ENCODE assay signal across 18 cellular contexts in the genomic region with DNA sequence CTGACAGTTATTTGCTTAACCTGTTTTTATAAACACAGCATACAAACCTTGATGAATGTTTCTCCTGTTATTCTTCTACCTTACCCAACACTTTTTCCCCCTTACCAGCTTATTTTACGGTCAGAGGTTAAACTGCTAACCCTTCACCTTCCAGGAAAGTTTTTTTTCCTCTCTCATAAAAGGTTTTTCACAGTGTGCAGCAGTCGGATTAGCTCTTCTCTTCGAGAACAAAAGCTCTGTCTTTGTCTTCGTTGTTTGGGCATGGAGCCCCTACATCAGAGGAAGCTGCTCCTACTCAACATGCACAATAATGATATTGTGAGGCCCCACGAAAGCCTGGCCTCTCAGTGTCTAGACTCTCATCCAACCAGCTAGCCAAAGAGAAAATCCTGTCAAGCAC. TPM values are rescaled to one million over a fixed set of nuclear protein-coding genes. Genes with fewer than 3 reads are reported as not detected.
A peak's percentile ranks its signal among the peaks of the same experiment; 100 is the strongest.
DNase-seq lines count a peak whose midpoint lies in the region; ATAC-seq and TF ChIP-seq lines count a peak whose summit lies in the region.
"Had no signal": no experiment of that assay in that cellular context is flagged by ENCODE, and none has a peak within 500 bp of the region (broad histone marks: within the 10 kb centered on the region; RNA-seq: fewer than 3 reads in every experiment).

No MANE protein-coding gene starts in this region.

- H3K4ac ChIP-seq in IMR-90 (ENCODE audit: low read depth, low read length) (no peak overlapping the region), neuronal stem cell (ENCODE audit: low read length) (no peak overlapping the region)

- no peak overlapping the region for H2AK9ac ChIP-seq in IMR-90 (replicated peaks; ENCODE audit: low read depth, low read length, poor library complexity)

- no peak overlapping the region for H3K4me2 ChIP-seq in IMR-90 (ENCODE audit: low read depth, low read length)
- H3K4me2 ChIP-seq in neuronal stem cell (ENCODE audit: insufficient read depth, low read length, poor library complexity, severe bottlenecking): no peak overlapping the region

- TF ChIP-seq POLR2A in IMR-90 (IDR thresholded peaks at IDR 0.05; ENCODE audit: low read depth, low read length) (no peak), vagina (IDR thresholded peaks at IDR 0.05) (no peak)

- H3K4me1 ChIP-seq in IMR-90 (ENCODE audit: control insufficient read depth, insufficient read depth, low read length) (0 out of 2 replicates have a peak, but pooled peaks cover 2% of the 10 kb centered on the region), neuronal stem cell (ENCODE audit: control insufficient read depth in 2 of 2, insufficient read depth in 1 of 2, low read depth in 1 of 2, low read length in 2 of 2) (peaks cover 7 to 8% of the 10 kb centered on the region in 2 donors), vagina (no peaks in the 10 kb centered on the region)
- H3K4me1 ChIP-seq: Caco-2, Peyer's patch had no signal

- no peaks in the 10 kb centered on the region for H3K27me3 ChIP-seq in IMR-90 (ENCODE audit: control insufficient read depth, insufficient read depth, low read length)
- H3K27me3 ChIP-seq in neuronal stem cell (ENCODE audit: control insufficient read depth in 3 of 3, insufficient read depth in 3 of 3, low read depth in 1 of 3, low read length in 3 of 3): peaks cover 0 to 49% (median 0%) of the 10 kb centered on the region in 3 experiments
- H3K27me3 ChIP-seq in vagina: no peaks in the 10 kb centered on the region
- H3K27me3 ChIP-seq: Peyer's patch had no signal

- CTCF ChIA-PET in IMR-90 (lab: Yijun Ruan, JAX): interaction anchor here (0.6 kb wide), 1 partner anchor 47 kb away, joined by 3 read pairs; no protein-coding TSS in a partner anchor
- CTCF ChIA-PET in activated CD8-positive, alpha-beta T cell treated with anti-CD3 and anti-CD28 coated beads for 36 hours (lab: Charles Lee): no interaction called here

- H2AFZ ChIP-seq in IMR-90 (replicated peaks; ENCODE audit: low read length, poor library complexity): no peak overlapping the region
- no peak overlapping the region for H2AFZ ChIP-seq in neuronal stem cell (ENCODE audit: low read length)

- no peak overlapping the region for H2BK120ac ChIP-seq in IMR-90 (ENCODE audit: low read depth, low read length)
- no peak overlapping the region for H2BK120ac ChIP-seq in neuronal stem cell (ENCODE audit: low read depth, low read length)

- H4K8ac ChIP-seq in IMR-90 (ENCODE audit: low read depth in 2 of 2, low read length in 2 of 2) (no peak overlapping the region), neuronal stem cell (ENCODE audit: low read depth, low read length) (no peak overlapping the region)

- H2BK20ac ChIP-seq in IMR-90 (ENCODE audit: low read depth, low read length): no peak overlapping the region

- H3K18ac ChIP-seq in IMR-90 (ENCODE audit: low read depth, low read length) (no peak overlapping the region), neuronal stem cell (ENCODE audit: low read length) (no peak overlapping the region)

- H3K9me3 Mint-ChIP-seq in glutamatergic neuron (ENCODE audit: unreplicated experiment): peaks cover 2% of the 10 kb centered on the region
- H3K9me3 Mint-ChIP-seq in activated CD8-positive, alpha-beta T cell treated with anti-CD3 and anti-CD28 coated beads for 36 hours: peaks cover 9% of the 10 kb centered on the region

- H3K27me3 Mint-ChIP-seq in glutamatergic neuron (ENCODE audit: unreplicated experiment): no peaks in the 10 kb centered on the region
- no peaks in the 10 kb centered on the region for H3K27me3 Mint-ChIP-seq in activated CD8-positive, alpha-beta T cell treated with anti-CD3 and anti-CD28 coated beads for 36 hours

- H2BK5ac ChIP-seq in IMR-90 (ENCODE audit: low read depth, low read length, poor library complexity, severe bottlenecking) (no peak overlapping the region), neuronal stem cell (ENCODE audit: low read length) (no peak overlapping the region)

- H3K79me1 ChIP-seq in IMR-90 (ENCODE audit: low read depth in 1 of 2, low read length in 2 of 2) (peaks cover 18 to 46% of the 10 kb centered on the region in 2 experiments), neuronal stem cell (ENCODE audit: low read depth, low read length) (no peaks in the 10 kb centered on the region)

- no peak overlapping the region for H3K56ac ChIP-seq in IMR-90 (ENCODE audit: extremely low read depth, insufficient read depth, low read length)

- H2AK5ac ChIP-seq in IMR-90 (ENCODE audit: low read depth, low read length) (no peak overlapping the region), neuronal stem cell (ENCODE audit: low read depth, low read length) (no peak overlapping the region)

- H2BK12ac ChIP-seq in neuronal stem cell (ENCODE audit: low read length): no peak overlapping the region

- no peak for TF ChIP-seq RAD21 in IMR-90 (IDR thresholded peaks at IDR 0.05; ENCODE audit: low read length)

- WGBS in IMR-90 (ENCODE audit: extremely low coverage in 2 of 2, insufficient read length in 1 of 2), 2 experiments: 83% methylated on average over 1 of the region's 5 CpGs; no CpG with 5 or more reads in 1 of the 2 experiments
- WGBS in neuronal stem cell (ENCODE audit: extremely low coverage in 2 of 2, insufficient read length in 2 of 2, insufficient replicate concordance in 1 of 2), 2 donors: no CpG with 5 or more reads among the region's 5 CpGs

- H4K20me1 ChIP-seq in IMR-90 (ENCODE audit: insufficient read depth, low read length): no peaks in the 10 kb centered on the region; the same call in 1 of the 2 replicates

- no peaks in the 10 kb centered on the region for H3K36me3 Mint-ChIP-seq in glutamatergic neuron (ENCODE audit: unreplicated experiment)
- H3K36me3 Mint-ChIP-seq in activated CD8-positive, alpha-beta T cell treated with anti-CD3 and anti-CD28 coated beads for 36 hours (ENCODE audit: low read depth): peaks cover 14% of the 10 kb centered on the region

- H3K4me1 Mint-ChIP-seq in glutamatergic neuron (ENCODE audit: low read depth, unreplicated experiment): peaks cover 9% of the 10 kb centered on the region
- H3K4me1 Mint-ChIP-seq in activated CD8-positive, alpha-beta T cell treated with anti-CD3 and anti-CD28 coated beads for 36 hours (ENCODE audit: low read depth): peaks cover 14% of the 10 kb centered on the region

- no peak for DNase-seq in IMR-90
- DNase-seq in SK-MEL-5 (ENCODE audit: low read depth, low spot score): peak; percentile 70
- no peak for DNase-seq in glutamatergic neuron
- peak; percentile 92 for DNase-seq in neuronal stem cell (ENCODE audit: low spot score)
- DNase-seq in vagina (ENCODE audit: extremely low spot score in 2 of 2): no peak
- no peak for DNase-seq in activated CD8-positive, alpha-beta T cell treated with anti-CD3 and anti-CD28 coated beads for 36 hours
- DNase-seq: ACHN, AML-193, Caco-2, DMS153, NCI-H1105 treated with DMSO at 0.1 percent for 48 hours, NCI-H1694 treated with DMSO at 0.1 percent for 48 hours, NCI-H510A, Peyer's patch, Right ventricle myocardium superior had no signal

- no peak for ATAC-seq in IMR-90 (ENCODE audit: low read depth)
- ATAC-seq in HG03432 (IDR thresholded peaks at IDR 0.05; ENCODE audit: unreplicated experiment): no peak
- no peak for ATAC-seq in GM19395 (IDR thresholded peaks at IDR 0.05; ENCODE audit: unreplicated experiment)
- ATAC-seq in activated CD8-positive, alpha-beta T cell treated with anti-CD3 and anti-CD28 coated beads for 36 hours: no peak
- ATAC-seq: SK-N-SH treated with all-trans-retinoic acid at 6 μM for 48 hours had no signal

- POLR2A ChIA-PET in IMR-90 (lab: Charles Lee; ENCODE audit: unreplicated experiment): no interaction called here
- POLR2A ChIA-PET in activated CD8-positive, alpha-beta T cell treated with anti-CD3 and anti-CD28 coated beads for 36 hours (lab: Charles Lee): no interaction called here

- H3K9me3 ChIP-seq in IMR-90 (ENCODE audit: control insufficient read depth, insufficient read depth, low read length) (no peaks in the 10 kb centered on the region), neuronal stem cell (replicated peaks in 1 of 2; ENCODE audit: control insufficient read depth in 2 of 2, insufficient read depth in 1 of 2, low read depth in 1 of 2, low read length in 2 of 2) (peaks cover 0 to 2% of the 10 kb centered on the region in 2 donors), vagina (no peaks in the 10 kb centered on the region)
- H3K9me3 ChIP-seq: Caco-2, Peyer's patch had no signal

- intact Hi-C loops in IMR-90 (cut with micrococcal nuclease) (no loop called here), vagina (cut with DNase I) (no loop called here)
- intact Hi-C loops in activated CD8-positive, alpha-beta T cell treated with anti-CD3 and anti-CD28 coated beads for 36 hours (cut with micrococcal nuclease): no loop called here

- H3K4me3 ChIP-seq in IMR-90 (ENCODE audit: insufficient read depth, low read depth, low read length): no peak overlapping the region
- no peak overlapping the region for H3K4me3 ChIP-seq in neuronal stem cell (ENCODE audit: low read length in 2 of 2)
- no peak overlapping the region for H3K4me3 ChIP-seq in vagina
- H3K4me3 ChIP-seq: Peyer's patch had no signal

- H3K23ac ChIP-seq in IMR-90 (ENCODE audit: low read depth, low read length) (no peak overlapping the region), neuronal stem cell (ENCODE audit: low read depth, low read length, poor library complexity) (no peak overlapping the region)

- no peak overlapping the region for H3K4me3 Mint-ChIP-seq in glutamatergic neuron (ENCODE audit: unreplicated experiment)
- H3K4me3 Mint-ChIP-seq in activated CD8-positive, alpha-beta T cell treated with anti-CD3 and anti-CD28 coated beads for 36 hours: no peak overlapping the region

- no peak for TF ChIP-seq CTCF in IMR-90 (conservative IDR thresholded peaks at IDR 0.05; ENCODE audit: low read depth, low read length)
- TF ChIP-seq CTCF in glutamatergic neuron (IDR thresholded peaks at IDR 0.05; ENCODE audit: partially characterized antibody, unreplicated experiment): no peak
- TF ChIP-seq CTCF in vagina (IDR thresholded peaks at IDR 0.05): no peak
- no peak for TF ChIP-seq CTCF in activated CD8-positive, alpha-beta T cell treated with anti-CD3 and anti-CD28 coated beads for 36 hours (IDR thresholded peaks at IDR 0.05)

- no peaks in the 10 kb centered on the region; the same call in 1 of the 2 replicates for H3K9me1 ChIP-seq in IMR-90 (ENCODE audit: insufficient read depth, low read length)

- peak overlapping the region; percentile 19 for H3K27ac Mint-ChIP-seq in glutamatergic neuron (ENCODE audit: unreplicated experiment)
- no peak overlapping the region for H3K27ac Mint-ChIP-seq in activated CD8-positive, alpha-beta T cell treated with anti-CD3 and anti-CD28 coated beads for 36 hours

- BruUV-seq in IMR-90 (replicated peaks; lab: Mats Ljungman, UMichigan): no TSS peak

- no peak overlapping the region for H3K27ac ChIP-seq in IMR-90 (ENCODE audit: insufficient read depth, low read length)
- no peak overlapping the region for H3K27ac ChIP-seq in neuronal stem cell (replicated peaks; ENCODE audit: low read length)
- H3K27ac ChIP-seq in vagina: no peak overlapping the region
- H3K27ac ChIP-seq: Peyer's patch had no signal

- H3K9ac ChIP-seq in IMR-90 (ENCODE audit: low read depth, low read length) (no peak overlapping the region), neuronal stem cell (ENCODE audit: low read depth, low read length, poor library complexity) (no peak overlapping the region)

- H2BK15ac ChIP-seq in IMR-90 (ENCODE audit: low read depth, low read length) (no peak overlapping the region), neuronal stem cell (ENCODE audit: low read length) (no peak overlapping the region)

- H3K14ac ChIP-seq in IMR-90 (replicated peaks; ENCODE audit: low read depth, low read length): peak overlapping the region; percentile 59; the same call in 1 of the 2 replicates
- no peak overlapping the region for H3K14ac ChIP-seq in neuronal stem cell (ENCODE audit: low read length)

- dilution Hi-C loops in IMR-90 (cut with HindIII; ENCODE audit: low sequenced_read_pairs, unreplicated experiment): no loop called here

- H4K91ac ChIP-seq in IMR-90 (ENCODE audit: insufficient read depth, low read depth, low read length) (no peak overlapping the region), neuronal stem cell (ENCODE audit: low read depth, low read length, poor library complexity) (no peak overlapping the region)

- H3K36me3 ChIP-seq in IMR-90 (ENCODE audit: control insufficient read depth, insufficient read depth, low read length) (0 out of 2 replicates have a peak, but pooled peaks cover 2% of the 10 kb centered on the region), neuronal stem cell (replicated peaks in 1 of 2; ENCODE audit: control insufficient read depth in 2 of 2, insufficient read depth in 2 of 2, low read length in 2 of 2) (no peaks in the 10 kb centered on the region), vagina (no peaks in the 10 kb centered on the region)
- H3K36me3 ChIP-seq: Peyer's patch had no signal

- in situ Hi-C loops in IMR-90 (cut with MboI; ENCODE audit: low sequenced_read_pairs): no loop called here
- in situ Hi-C loops in SK-MEL-5 (cut with HindIII; ENCODE audit: low pct_unique_long_range_greater_than_20kb, low sequenced_read_pairs): no loop called here

- peak overlapping the region; percentile 66; the same call in 1 of the 2 replicates for H4K5ac ChIP-seq in IMR-90 (ENCODE audit: low read depth, low read length)

RNA-seq across cellular contexts. Expression of a gene that starts 42.0 kb away (rescaled TPM):
- 24.2 and 26.1 TPM in 2 replicates for total RNA-seq in IMR-90 (2012; rRNA removed)
- polyA plus RNA-seq in IMR-90 (2012; rRNA removed): 3.6 and 4.0 TPM in 2 replicates
- polyA plus RNA-seq in IMR-90 (2012; cell fraction: cytosol; rRNA removed): 0.86 and 1.1 TPM in 2 replicates
- polyA plus RNA-seq in IMR-90 (2012; cell fraction: nucleus; rRNA removed; ENCODE audit: low replicate concordance): 1.2 and 9.7 TPM in 2 replicates
- 4.8 and 6.5 TPM in 2 replicates for total RNA-seq in SK-MEL-5 (2014; rRNA removed; shearing (Covaris generic))
- polyA plus RNA-seq in SK-MEL-5 (2015; cell fraction: cytosol; rRNA removed): 2.0 TPM in 2 replicates
- 13.4 and 20.7 TPM in 2 replicates for polyA plus RNA-seq in SK-MEL-5 (2015; cell fraction: nucleus; rRNA removed)
- total RNA-seq in glutamatergic neuron (ENCODE audit: unreplicated experiment): 22.1 TPM
- 4.9 TPM for polyA plus RNA-seq in neuronal stem cell (2013, experiment 1 of 2)
- polyA plus RNA-seq in neuronal stem cell (2013, experiment 2 of 2): 5.2 TPM
- total RNA-seq in vagina: 17.2 TPM
- 10 to 100 TPM; 10.8 to 12.7 TPM for total RNA-seq in activated CD8-positive, alpha-beta T cell treated with anti-CD3 and anti-CD28 coated beads for 36 hours

Comparison
In these comparisons a context has a peak if more than half of its experiments do, and no peak if none do; other contexts are left out.
1. DNase-seq: peak in SK-MEL-5 (single experiment) and neuronal stem cell (single experiment); none in IMR-90 (single experiment), glutamatergic neuron (single experiment), vagina (0 of 2) and activated CD8-positive, alpha-beta T cell treated with anti-CD3 and anti-CD28 coated beads for 36 hours (single experiment).